ENCODE assay signal across 37 cellular contexts in the genomic region with DNA sequence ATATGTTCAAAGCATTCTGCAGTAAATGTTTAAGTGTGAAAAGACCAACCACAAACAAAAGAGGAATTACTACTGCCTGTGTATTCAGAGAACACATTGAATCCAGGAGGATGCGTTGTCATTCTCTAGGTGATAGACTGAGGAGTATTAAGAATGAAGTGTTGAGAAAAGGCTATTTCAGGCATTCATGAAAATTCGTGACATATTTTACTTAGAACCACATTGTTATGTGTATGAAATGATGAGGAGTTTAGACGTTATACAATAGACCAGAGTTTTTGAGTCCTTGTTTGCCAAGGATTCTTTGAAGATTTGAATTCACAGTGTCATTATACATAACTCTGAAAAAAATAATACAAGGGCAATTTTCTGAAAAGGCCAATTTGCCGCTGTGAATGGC.
"Had no signal": no experiment of that assay in that cellular context is flagged by ENCODE, and none has a peak within 500 bp of the region (broad histone marks: within the 10 kb centered on the region; RNA-seq: fewer than 3 reads in every experiment).

No MANE protein-coding gene starts in this region.

- H3K4me3 ChIP-seq: adrenal gland, body of pancreas, cardiac muscle cell had no signal

- H3K4me1 Mint-ChIP-seq: activated CD4-positive, alpha-beta T cell treated with anti-CD3 and anti-CD28 coated beads, Interleukin-2, amount 10 ng/mL, durations not matched to agents 24 days and 14 days; activated T-helper 17 cell treated with anti-CD3 and anti-CD28 coated beads, Interleukin-2, amount 50 U/mL, for 72 hours; central memory CD8-positive, alpha-beta T cell had no signal

- H3K4me3 Mint-ChIP-seq: activated CD4-positive, alpha-beta memory T cell treated with anti-CD3 and anti-CD28 coated beads for 36 hours; activated CD4-positive, alpha-beta T cell treated with anti-CD3 and anti-CD28 coated beads, Interleukin-2, amount 10 ng/mL, durations not matched to agents 24 days and 14 days; activated CD8-positive, alpha-beta T cell treated with anti-CD3 and anti-CD28 coated beads for 36 hours; activated naive CD4-positive, alpha-beta T cell treated with anti-CD3 and anti-CD28 coated beads for 36 hours; activated naive CD8-positive, alpha-beta T cell treated with anti-CD3 and anti-CD28 coated beads for 36 hours; activated T-cell treated with anti-CD3 and anti-CD28 coated beads, Interleukin-2, amount 50 U/mL, for 4 hours; activated T-cell treated with anti-CD3 and anti-CD28 coated beads, Interleukin-2, amount 50 U/mL, for 72 hours; activated T-helper 1 cell treated with anti-CD3 and anti-CD28 coated beads, Interleukin-12 subunit alpha, Interleukin-12 subunit beta, Interleukin-2, Interleukin-4 antibody, amounts not matched to agents 30 ng/mL and 10 ng/mL and 1 ng/mL, durations not matched to agents 14 hours and 24 hours and 36 hours; activated T-helper 17 cell treated with anti-CD3 and anti-CD28 coated beads, Interleukin-2, amount 50 U/mL, for 72 hours; central memory CD8-positive, alpha-beta T cell; T-helper 1 cell treated with Interleukin-12 subunit alpha and Interleukin-12 subunit beta and Interleukin-4 antibody, amounts not matched to agents 30 μg/mL and 1 μg/mL, for 36 hours; T-helper 2 cell treated with Interferon-gamma antibody and Interleukin-4, amounts not matched to agents 5 μg/mL and 100 μg/mL, for 36 hours had no signal

- DNase-seq: activated CD4-positive, alpha-beta memory T cell treated with anti-CD3 and anti-CD28 coated beads for 36 hours; activated CD4-positive, alpha-beta T cell treated with anti-CD3 and anti-CD28 coated beads for 4 hours; activated CD4-positive, alpha-beta T cell treated with anti-CD3 and anti-CD28 coated beads, Interleukin-2, amount 10 ng/mL, durations not matched to agents 24 days and 14 days; activated CD4-positive, alpha-beta T cell treated with anti-CD3 and anti-CD28 coated beads, Interleukin-2, amount 50 U/mL, for 1 hour; activated CD4-positive, alpha-beta T cell treated with anti-CD3 and anti-CD28 coated beads, Interleukin-2, amount 50 U/mL, for 4 hours; activated CD4-positive, CD25-positive, alpha-beta regulatory T cell; activated CD4-positive, CD25-positive, alpha-beta regulatory T cell treated with anti-CD3 and anti-CD28 coated beads, Interleukin-2, amount 50 U/mL, for 72 hours; activated CD8-positive, alpha-beta memory T cell treated with anti-CD3 and anti-CD28 coated beads, Interleukin-2, amount 50 U/mL, for 4 hours; activated CD8-positive, alpha-beta T cell treated with anti-CD3 and anti-CD28 coated beads for 36 hours; activated effector memory CD4-positive, alpha-beta T cell treated with anti-CD3 and anti-CD28 coated beads, Interleukin-2, amount 50 U/mL, for 16 hours; activated gamma-delta T cell treated with Interleukin-2 at 50 U/mL for 16 hours; activated naive CD4-positive, alpha-beta T cell; activated naive CD4-positive, alpha-beta T cell treated with anti-CD3 and anti-CD28 coated beads for 36 hours; activated naive CD4-positive, alpha-beta T cell treated with anti-CD3 and anti-CD28 coated beads, Interleukin-2, amount 50 U/mL, for 16 hours; activated naive CD8-positive, alpha-beta T cell treated with anti-CD3 and anti-CD28 coated beads for 36 hours; activated T-cell treated with anti-CD3 and anti-CD28 coated beads for 4 hours; activated T-cell treated with anti-CD3 and anti-CD28 coated beads, Interleukin-2, amount 50 U/mL, for 1 hour; activated T-cell treated with anti-CD3 and anti-CD28 coated beads, Interleukin-2, amount 50 U/mL, for 4 hours; activated T-cell treated with anti-CD3 and anti-CD28 coated beads, Interleukin-2, amount 50 U/mL, for 72 hours; adrenal gland; amniotic stem cell; aorta; body of pancreas; brain microvascular endothelial cell; caudate nucleus; cerebellar nuclear complex; T-helper 1 cell; T-helper 2 cell; T-helper 9 cell had no signal

- H3K36me3 Mint-ChIP-seq: activated naive CD4-positive, alpha-beta T cell treated with anti-CD3 and anti-CD28 coated beads, Interleukin-2, amount 50 U/mL, for 72 hours had no signal

- H3K27me3 Mint-ChIP-seq: activated CD4-positive, alpha-beta memory T cell treated with anti-CD3 and anti-CD28 coated beads for 36 hours; activated CD4-positive, alpha-beta T cell treated with anti-CD3 and anti-CD28 coated beads, Interleukin-2, amount 10 ng/mL, durations not matched to agents 24 days and 14 days; activated CD8-positive, alpha-beta T cell treated with anti-CD3 and anti-CD28 coated beads for 36 hours; activated naive CD8-positive, alpha-beta T cell treated with anti-CD3 and anti-CD28 coated beads for 36 hours; activated T-helper 17 cell treated with anti-CD3 and anti-CD28 coated beads, Interleukin-2, amount 50 U/mL, for 72 hours; central memory CD8-positive, alpha-beta T cell had no signal

- H3K4me1 ChIP-seq: adrenal gland, body of pancreas had no signal

- H3K36me3 ChIP-seq: adrenal gland, brain microvascular endothelial cell, cardiac muscle cell had no signal

- H3K9me3 Mint-ChIP-seq: activated CD4-positive, alpha-beta memory T cell treated with anti-CD3 and anti-CD28 coated beads for 36 hours; activated CD4-positive, alpha-beta T cell treated with anti-CD3 and anti-CD28 coated beads, Interleukin-2, amount 10 ng/mL, durations not matched to agents 24 days and 14 days; activated CD8-positive, alpha-beta T cell treated with anti-CD3 and anti-CD28 coated beads for 36 hours; activated naive CD4-positive, alpha-beta T cell treated with anti-CD3 and anti-CD28 coated beads for 36 hours; activated naive CD4-positive, alpha-beta T cell treated with anti-CD3 and anti-CD28 coated beads, Interleukin-2, amount 50 U/mL, for 72 hours; activated naive CD8-positive, alpha-beta T cell treated with anti-CD3 and anti-CD28 coated beads for 36 hours; activated T-cell treated with anti-CD3 and anti-CD28 coated beads, Interleukin-2, amount 50 U/mL, for 4 hours; activated T-cell treated with anti-CD3 and anti-CD28 coated beads, Interleukin-2, amount 50 U/mL, for 72 hours; activated T-helper 1 cell treated with anti-CD3 and anti-CD28 coated beads, Interleukin-12 subunit alpha, Interleukin-12 subunit beta, Interleukin-2, Interleukin-4 antibody, amounts not matched to agents 30 ng/mL and 10 ng/mL and 1 ng/mL, durations not matched to agents 14 hours and 24 hours and 36 hours; activated T-helper 17 cell treated with anti-CD3 and anti-CD28 coated beads, Interleukin-2, amount 50 U/mL, for 72 hours; central memory CD8-positive, alpha-beta T cell; T-helper 1 cell treated with Interleukin-12 subunit alpha and Interleukin-12 subunit beta and Interleukin-4 antibody, amounts not matched to agents 30 μg/mL and 1 μg/mL, for 36 hours; T-helper 2 cell treated with Interferon-gamma antibody and Interleukin-4, amounts not matched to agents 5 μg/mL and 100 μg/mL, for 36 hours had no signal

- H3K9me3 ChIP-seq: body of pancreas had no signal

- H3K27ac ChIP-seq: adrenal gland, body of pancreas, brain microvascular endothelial cell, cardiac muscle cell, VCaP had no signal

- ATAC-seq: activated CD8-positive, alpha-beta T cell treated with anti-CD3 and anti-CD28 coated beads for 36 hours; activated naive CD4-positive, alpha-beta T cell treated with anti-CD3 and anti-CD28 coated beads, Interleukin-2, amount 50 U/mL, for 72 hours; activated T-cell treated with anti-CD3 and anti-CD28 coated beads, Interleukin-2, amount 50 U/mL, for 4 hours; activated T-cell treated with anti-CD3 and anti-CD28 coated beads, Interleukin-2, amount 50 U/mL, for 72 hours; activated T-helper 17 cell treated with anti-CD3 and anti-CD28 coated beads, Interleukin-2, amount 50 U/mL, for 72 hours; body of pancreas had no signal

- H3K27ac Mint-ChIP-seq: activated CD4-positive, alpha-beta memory T cell treated with anti-CD3 and anti-CD28 coated beads for 36 hours; activated CD4-positive, alpha-beta T cell treated with anti-CD3 and anti-CD28 coated beads, Interleukin-2, amount 10 ng/mL, durations not matched to agents 24 days and 14 days; activated CD8-positive, alpha-beta T cell treated with anti-CD3 and anti-CD28 coated beads for 36 hours; activated naive CD4-positive, alpha-beta T cell treated with anti-CD3 and anti-CD28 coated beads for 36 hours; activated naive CD4-positive, alpha-beta T cell treated with anti-CD3 and anti-CD28 coated beads, Interleukin-2, amount 50 U/mL, for 72 hours; activated naive CD8-positive, alpha-beta T cell treated with anti-CD3 and anti-CD28 coated beads for 36 hours; activated T-cell treated with anti-CD3 and anti-CD28 coated beads, Interleukin-2, amount 50 U/mL, for 72 hours; activated T-helper 1 cell treated with anti-CD3 and anti-CD28 coated beads, Interleukin-12 subunit alpha, Interleukin-12 subunit beta, Interleukin-2, Interleukin-4 antibody, amounts not matched to agents 30 ng/mL and 10 ng/mL and 1 ng/mL, durations not matched to agents 14 hours and 24 hours and 36 hours; activated T-helper 17 cell treated with anti-CD3 and anti-CD28 coated beads, Interleukin-2, amount 50 U/mL, for 72 hours; T-helper 1 cell treated with Interleukin-12 subunit alpha and Interleukin-12 subunit beta and Interleukin-4 antibody, amounts not matched to agents 30 μg/mL and 1 μg/mL, for 36 hours; T-helper 2 cell treated with Interferon-gamma antibody and Interleukin-4, amounts not matched to agents 5 μg/mL and 100 μg/mL, for 36 hours had no signal

- H3K27me3 ChIP-seq: adrenal gland, body of pancreas, brain microvascular endothelial cell, cardiac muscle cell had no signal
